In the genomic region with DNA sequence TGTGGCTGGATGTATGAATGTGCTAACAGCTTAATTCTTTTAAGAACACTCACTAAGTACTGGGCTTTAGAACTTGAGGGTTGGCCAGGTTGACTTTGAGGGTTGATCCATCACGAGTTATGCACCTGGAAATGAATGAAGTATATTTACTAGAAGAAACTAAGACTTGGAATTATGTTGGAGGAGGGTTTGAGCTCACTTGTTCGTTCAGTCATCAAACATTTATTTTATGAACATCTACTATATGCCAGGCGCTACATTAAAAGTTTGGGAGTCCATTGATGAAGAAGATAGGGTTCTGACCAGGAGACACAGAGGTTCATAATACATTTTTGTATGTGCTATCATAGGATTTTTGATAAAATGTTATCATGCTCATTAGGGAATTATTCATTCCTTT, we compare ENCODE assay signal across 20 cellular contexts. TPM values are rescaled to one million over a fixed set of nuclear protein-coding genes. Genes with fewer than 3 reads are reported as not detected.
DNase-seq lines count a peak whose midpoint lies in the region; ATAC-seq, FAIRE-seq and TF ChIP-seq lines count a peak whose summit lies in the region.
"Had no signal": no experiment of that assay in that cellular context is flagged by ENCODE, and none has a peak within 500 bp of the region (broad histone marks: within the 10 kb centered on the region; RNA-seq: fewer than 3 reads in every experiment).

No MANE protein-coding gene starts in this region.

- no peak overlapping the region for H3K4me3 ChIP-seq in breast epithelium
- no peak overlapping the region for H3K4me3 ChIP-seq in stomach
- H3K4me3 ChIP-seq in esophagus muscularis mucosa = no peak overlapping the region
- no peak overlapping the region for H3K4me3 ChIP-seq in HepG2 (replicated peaks in 1 of 3; ENCODE audit: insufficient read depth in 1 of 3, low read depth in 2 of 3, low read length in 3 of 3)
- H3K4me3 ChIP-seq: A549, GM23338 had no signal

- H3K27ac ChIP-seq in breast epithelium (no peak overlapping the region), stomach (peak overlapping the region in 3 of 5 donors; percentile 19 to 100 (median 99)), esophagus muscularis mucosa (replicated peaks in 1 of 4) (peak overlapping the region in 1 of 4 donors; percentile 8), HepG2 (ENCODE audit: extremely low read length, insufficient read depth, low read length) (no peak overlapping the region)
- H3K27ac ChIP-seq: A549, C4-2B had no signal

- H3K36me3 ChIP-seq in breast epithelium (no peaks in the 10 kb centered on the region), stomach (peaks cover 0 to 14% (median 9%) of the 10 kb centered on the region in 4 donors), esophagus muscularis mucosa (peaks cover 0 to 20% (median 2%) of the 10 kb centered on the region in 4 donors), HepG2 (replicated peaks in 1 of 2; ENCODE audit: control insufficient read depth in 1 of 2, insufficient read depth in 2 of 2, low read length in 2 of 2) (no peaks in the 10 kb centered on the region)

- peaks cover 39% of the 10 kb centered on the region for H3K36me3 Mint-ChIP-seq in MCF 10A (ENCODE audit: insufficient read depth, unreplicated experiment)
- H3K36me3 Mint-ChIP-seq in activated T-helper 1 cell treated with anti-CD3 and anti-CD28 coated beads, Interleukin-12 subunit alpha, Interleukin-12 subunit beta, Interleukin-2, Interleukin-4 antibody, amounts not matched to agents 30 ng/mL and 10 ng/mL and 1 ng/mL, durations not matched to agents 14 hours and 24 hours and 36 hours (ENCODE audit: low read depth) = peaks cover 32% of the 10 kb centered on the region

- intact Hi-C loops in MCF 10A (cut with micrococcal nuclease) (no loop called here), breast epithelium (cut with DNase I; ENCODE audit: low total_unique reads) (no loop called here), stomach (cut with DNase I; ENCODE audit: low total_unique reads) (no loop called here), esophagus muscularis mucosa (cut with DNase I) (no loop called here), HepG2 (cut with micrococcal nuclease; ENCODE audit: unreplicated experiment) (no loop called here)
- intact Hi-C loops in activated T-helper 1 cell treated with anti-CD3 and anti-CD28 coated beads, Interleukin-12 subunit alpha, Interleukin-12 subunit beta, Interleukin-2, Interleukin-4 antibody, amounts not matched to agents 30 ng/mL and 10 ng/mL and 1 ng/mL, durations not matched to agents 14 hours and 24 hours and 36 hours (cut with micrococcal nuclease) = no loop called here

- ATAC-seq in HepG2 = no peak
- ATAC-seq: GM23338, Panc1 had no signal

- FAIRE-seq in HepG2 (lab: Jason Lieb, UNC) = no peak
- FAIRE-seq: A549, G401.6, GM12891 had no signal

- no peak for TF ChIP-seq CTCF in MCF 10A (IDR thresholded peaks at IDR 0.05; ENCODE audit: unreplicated experiment)
- no peak for TF ChIP-seq CTCF in breast epithelium (IDR thresholded peaks at IDR 0.05)
- TF ChIP-seq CTCF in stomach (IDR thresholded peaks at IDR 0.05) = no peak
- TF ChIP-seq CTCF in esophagus muscularis mucosa (IDR thresholded peaks at IDR 0.05) = no peak
- TF ChIP-seq CTCF in HepG2 (CRISPR knock-in tag; IDR thresholded peaks at IDR 0.05) = no peak

- no peak for TF ChIP-seq RAD21 in HepG2 (CRISPR knock-in tag; IDR thresholded peaks at IDR 0.05)

- H4K20me1 ChIP-seq in HepG2 (ENCODE audit: insufficient read depth, low read length) = peaks cover 31% of the 10 kb centered on the region

- 49 to 73% (median 62%) methylated on average over 3 of the region's 3 CpGs for WGBS in stomach, 5 donors
- WGBS in esophagus muscularis mucosa = 89% methylated on average over 3 of the region's 3 CpGs
- 33% methylated on average over 3 of the region's 3 CpGs for WGBS in HepG2 (ENCODE audit: low lambda C conversion rate)

- no peak overlapping the region for H3K4me3 Mint-ChIP-seq in MCF 10A (ENCODE audit: unreplicated experiment)
- H3K4me3 Mint-ChIP-seq in activated T-helper 1 cell treated with anti-CD3 and anti-CD28 coated beads, Interleukin-12 subunit alpha, Interleukin-12 subunit beta, Interleukin-2, Interleukin-4 antibody, amounts not matched to agents 30 ng/mL and 10 ng/mL and 1 ng/mL, durations not matched to agents 14 hours and 24 hours and 36 hours = peak overlapping the region; percentile 21
- H3K4me3 Mint-ChIP-seq: GM23338 had no signal

- no peak overlapping the region for H2AFZ ChIP-seq in HepG2 (ENCODE audit: low read length)
- H2AFZ ChIP-seq: GM23338 had no signal

- in situ Hi-C loops in HepG2 (cut with HindIII; ENCODE audit: extremely low pct_ligation_motif_present, low pct_unique_long_range_greater_than_20kb) = no loop called here

- DNase-seq in MCF 10A (ENCODE audit: unreplicated experiment) (no peak), breast epithelium (ENCODE audit: low spot score in 2 of 2) (no peak), kidney tubule cell (ENCODE audit: low spot score) (peak; percentile 15), stomach (no peak), esophagus muscularis mucosa (ENCODE audit: extremely low spot score) (no peak), HepG2 (ENCODE audit: low spot score) (no peak)
- no peak for DNase-seq in activated T-helper 1 cell treated with anti-CD3 and anti-CD28 coated beads, Interleukin-12 subunit alpha, Interleukin-12 subunit beta, Interleukin-2, Interleukin-4 antibody, amounts not matched to agents 30 ng/mL and 10 ng/mL and 1 ng/mL, durations not matched to agents 14 hours and 24 hours and 36 hours (ENCODE audit: low spot score)
- no peak for DNase-seq in stimulated activated CD4-positive, alpha-beta T cell treated with anti-CD3 and anti-CD28 coated beads, Interleukin-1b, Interleukin-23, amount 100 ng/mL, for 48 hours
- DNase-seq: Caco-2, DMS79 treated with DMSO at 0.1 percent for 48 hours, NCI-H1105 treated with DMSO at 0.1 percent for 48 hours, NCI-H1930, NCI-H774, SHP77 had no signal

- no peak for TF ChIP-seq POLR2A in breast epithelium (IDR thresholded peaks at IDR 0.05)
- no peak for TF ChIP-seq POLR2A in stomach (IDR thresholded peaks at IDR 0.05)
- TF ChIP-seq POLR2A in esophagus muscularis mucosa (IDR thresholded peaks at IDR 0.05; ENCODE audit: low read depth) = no peak
- TF ChIP-seq POLR2A in HepG2 (IDR thresholded peaks at IDR 0.05; ENCODE audit: insufficient read depth in 1 of 2, low read depth in 2 of 2, low read length in 2 of 2) = no peak

- H3K4me1 ChIP-seq in breast epithelium = no peaks in the 10 kb centered on the region
- peaks cover 8 to 31% (median 19%) of the 10 kb centered on the region in 4 donors for H3K4me1 ChIP-seq in stomach
- H3K4me1 ChIP-seq in esophagus muscularis mucosa = peaks cover 18 to 26% (median 24%) of the 10 kb centered on the region in 4 donors
- peaks cover 42% of the 10 kb centered on the region for H3K4me1 ChIP-seq in HepG2 (ENCODE audit: insufficient read depth, low read length)
- H3K4me1 ChIP-seq: Caco-2 had no signal

- H3K4me1 Mint-ChIP-seq in MCF 10A (ENCODE audit: insufficient read depth, unreplicated experiment) = peaks cover 29% of the 10 kb centered on the region
- peaks cover 27% of the 10 kb centered on the region for H3K4me1 Mint-ChIP-seq in activated T-helper 1 cell treated with anti-CD3 and anti-CD28 coated beads, Interleukin-12 subunit alpha, Interleukin-12 subunit beta, Interleukin-2, Interleukin-4 antibody, amounts not matched to agents 30 ng/mL and 10 ng/mL and 1 ng/mL, durations not matched to agents 14 hours and 24 hours and 36 hours (ENCODE audit: low read depth)

- H3K27me3 ChIP-seq in breast epithelium (no peaks in the 10 kb centered on the region), stomach (no peaks in the 10 kb centered on the region), esophagus muscularis mucosa (no peaks in the 10 kb centered on the region), HepG2 (ENCODE audit: control insufficient read depth in 1 of 2, insufficient read depth in 2 of 2, low read length in 2 of 2) (no peaks in the 10 kb centered on the region; a peak in 1 of 5 replicates)

- H3K79me2 ChIP-seq in HepG2 (ENCODE audit: insufficient read depth, low read length) = peaks cover 22% of the 10 kb centered on the region

- no peaks in the 10 kb centered on the region for H3K9me3 Mint-ChIP-seq in MCF 10A (ENCODE audit: unreplicated experiment)
- H3K9me3 Mint-ChIP-seq in activated T-helper 1 cell treated with anti-CD3 and anti-CD28 coated beads, Interleukin-12 subunit alpha, Interleukin-12 subunit beta, Interleukin-2, Interleukin-4 antibody, amounts not matched to agents 30 ng/mL and 10 ng/mL and 1 ng/mL, durations not matched to agents 14 hours and 24 hours and 36 hours = no peaks in the 10 kb centered on the region

- no peak overlapping the region for H3K4me2 ChIP-seq in HepG2 (ENCODE audit: low read depth, low read length)
- H3K4me2 ChIP-seq: A549, GM23338 had no signal

- peak overlapping the region; percentile 76 for H3K27ac Mint-ChIP-seq in MCF 10A (ENCODE audit: low read depth, unreplicated experiment)
- no peak overlapping the region for H3K27ac Mint-ChIP-seq in activated T-helper 1 cell treated with anti-CD3 and anti-CD28 coated beads, Interleukin-12 subunit alpha, Interleukin-12 subunit beta, Interleukin-2, Interleukin-4 antibody, amounts not matched to agents 30 ng/mL and 10 ng/mL and 1 ng/mL, durations not matched to agents 14 hours and 24 hours and 36 hours
- H3K27ac Mint-ChIP-seq: GM23338 had no signal

- POLR2A ChIA-PET in MCF 10A (lab: Yijun Ruan, JAX) = interaction anchor here (1.0 to 9.2 kb wide), 16 partner anchors 11 to 980 kb away, joined by 3 to 98 read pairs (median 8); a partner anchor contains a TSS
- POLR2A ChIA-PET in HepG2 (lab: Yijun Ruan, JAX) = no interaction called here

- H3K9ac ChIP-seq in HepG2 (ENCODE audit: insufficient read depth, low read depth, low read length) = no peak overlapping the region

- no peaks in the 10 kb centered on the region for H3K27me3 Mint-ChIP-seq in MCF 10A (ENCODE audit: insufficient read depth, unreplicated experiment)
- peaks cover 1% of the 10 kb centered on the region for H3K27me3 Mint-ChIP-seq in activated T-helper 1 cell treated with anti-CD3 and anti-CD28 coated beads, Interleukin-12 subunit alpha, Interleukin-12 subunit beta, Interleukin-2, Interleukin-4 antibody, amounts not matched to agents 30 ng/mL and 10 ng/mL and 1 ng/mL, durations not matched to agents 14 hours and 24 hours and 36 hours (ENCODE audit: insufficient read depth)

- CTCF ChIA-PET in MCF 10A (lab: Yijun Ruan, JAX) (interaction anchor here (0.5 to 3.2 kb wide), 11 partner anchors 10 to 981 kb away, joined by 3 to 22 read pairs (median 4); no protein-coding TSS in a partner anchor), HepG2 (lab: Yijun Ruan, JAX; ENCODE audit: low intra/inter-chr PET ratio, low total read pairs) (no interaction called here)

- H3K9me3 ChIP-seq in breast epithelium (no peaks in the 10 kb centered on the region), stomach (no peaks in the 10 kb centered on the region), esophagus muscularis mucosa (no peaks in the 10 kb centered on the region), HepG2 (ENCODE audit: low read length) (no peaks in the 10 kb centered on the region)
- H3K9me3 ChIP-seq: A549, Caco-2 had no signal

- BruUV-seq in MCF 10A (replicated peaks; lab: Mats Ljungman, UMichigan) (no TSS peak), HepG2 (replicated peaks; lab: Mats Ljungman, UMichigan) (no TSS peak)

- no peak for TF ChIP-seq EP300 in stomach (IDR thresholded peaks at IDR 0.05)
- no peak for TF ChIP-seq EP300 in esophagus muscularis mucosa (IDR thresholded peaks at IDR 0.05)
- no peak for TF ChIP-seq EP300 in HepG2 (IDR thresholded peaks at IDR 0.05; ENCODE audit: low read depth in 2 of 2, low read length in 2 of 2)
- TF ChIP-seq EP300 in HepG2 (CRISPR knock-in tag; IDR thresholded peaks at IDR 0.05; ENCODE audit: borderline replicate concordance) = no peak

RNA-seq across cellular contexts. Expression of a gene that starts 5.3 kb away (rescaled TPM):
- total RNA-seq in MCF 10A (2022) (60.6 and 71.5 TPM in 2 replicates), breast epithelium (100 to 1,000 TPM; 119 to 880 (median 379) TPM), stomach (100 to 1,000 TPM; 169 to 382 (median 244) TPM), esophagus muscularis mucosa (100 to 1,000 TPM in 3 of 4 donors, 10 to 100 TPM in 1; 77.7 to 126 (median 111) TPM), HepG2 (2016; rRNA removed; fragmentation: Illumina TruSeq; extraction: Trizol) (13.3 and 22.3 TPM in 2 replicates)
- 68.5 and 71.6 TPM in 2 replicates for total RNA-seq in activated T-helper 1 cell treated with anti-CD3 and anti-CD28 coated beads, Interleukin-12 subunit alpha, Interleukin-12 subunit beta, Interleukin-2, Interleukin-4 antibody, amounts not matched to agents 30 ng/mL and 10 ng/mL and 1 ng/mL, durations not matched to agents 14 hours and 24 hours and 36 hours
- polyA plus RNA-seq in stomach (100 to 1,000 TPM in 1 of 3 donors, 10 to 100 TPM in 2; 64.9 to 124 (median 78.1) TPM), HepG2 (2011; rRNA removed) (18.2 and 28.1 TPM in 2 replicates)
- 2.7 and 3.4 TPM in 2 replicates for total RNA-seq in HepG2 (2016; cell fraction: cytosol; rRNA removed; fragmentation: Illumina TruSeq; extraction: Trizol; ENCODE audit: low read depth)
- total RNA-seq in HepG2 (2016; cell fraction: insoluble cytoplasmic fraction; rRNA removed; fragmentation: Illumina TruSeq; extraction: Trizol) = 10.4 and 25.4 TPM in 2 replicates
- total RNA-seq in HepG2 (2016; cell fraction: membrane; rRNA removed; fragmentation: Illumina TruSeq; extraction: Trizol) = 7.5 and 8.4 TPM in 2 replicates
- 37.1 and 40.6 TPM in 2 replicates for total RNA-seq in HepG2 (2016; cell fraction: nucleus; rRNA removed; fragmentation: Illumina TruSeq; extraction: Trizol)
- polyA plus RNA-seq in HepG2 (2011; cell fraction: cytosol; rRNA removed) = 17.8 and 19.2 TPM in 2 replicates
- polyA plus RNA-seq in HepG2 (2011; cell fraction: nucleus; rRNA removed) = 39.8 and 53.6 TPM in 2 replicates
- 16.3 and 31.3 TPM in 2 replicates for polyA plus RNA-seq in HepG2 (2012)
- 2.5 and 2.8 TPM in 2 replicates for polyA plus RNA-seq in HepG2 (2016; cell fraction: cytosol; fragmentation: Illumina TruSeq; extraction: Trizol; ENCODE audit: low read depth)
- polyA plus RNA-seq in HepG2 (2016; cell fraction: insoluble cytoplasmic fraction; fragmentation: Illumina TruSeq; extraction: Trizol; ENCODE audit: low read depth) = 14.8 and 19.3 TPM in 2 replicates
- polyA plus RNA-seq in HepG2 (2016; cell fraction: membrane; fragmentation: Illumina TruSeq; extraction: Trizol; ENCODE audit: low read depth) = 6.0 and 6.6 TPM in 2 replicates
- 56.1 and 62.3 TPM in 2 replicates for polyA plus RNA-seq in HepG2 (2016; cell fraction: nucleus; fragmentation: Illumina TruSeq; extraction: Trizol; ENCODE audit: insufficient read depth, low read depth)
- polyA minus RNA-seq in HepG2 (2011; rRNA and poly(A)+ RNA removed; ENCODE audit: low replicate concordance) = 7.3 and 24.3 TPM in 2 replicates
- 19.3 and 24.3 TPM in 2 replicates for polyA minus RNA-seq in HepG2 (2011; cell fraction: cytosol; rRNA and poly(A)+ RNA removed)
- 34.6 and 67.8 TPM in 2 replicates for polyA minus RNA-seq in HepG2 (2011; cell fraction: nucleus; rRNA and poly(A)+ RNA removed)

Comparison
In these comparisons a context has a peak if more than half of its experiments do, and no peak if none do; other contexts are left out.
1. H3K27ac ChIP-seq: peak in stomach (3 of 5); none in breast epithelium (0 of 2) and HepG2 (single experiment).